Comparison of ENCODE assay signal across 18 cellular contexts in the genomic region with DNA sequence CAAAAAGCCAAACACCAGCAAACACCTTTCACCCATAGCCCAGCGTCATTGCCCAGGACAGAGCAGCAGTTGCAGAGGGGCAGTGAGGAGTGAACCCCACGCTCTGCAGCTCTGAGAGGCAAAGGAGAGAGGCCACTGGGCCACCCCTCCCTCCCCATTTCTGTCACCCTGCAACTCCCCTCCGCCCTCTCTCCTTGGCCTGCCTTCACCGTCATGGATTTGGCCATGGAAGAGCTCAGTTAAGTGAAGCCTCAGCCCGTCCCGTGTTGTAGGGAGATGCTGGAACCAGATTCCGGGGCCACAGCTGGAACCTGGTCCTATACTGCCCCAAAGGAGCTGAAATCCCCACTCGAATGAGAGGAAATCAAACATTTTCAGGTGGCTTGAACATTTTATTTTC. TPM values are rescaled to one million over a fixed set of nuclear protein-coding genes. Genes with fewer than 3 reads are reported as not detected.
"Had no signal": no experiment of that assay in that cellular context is flagged by ENCODE, and none has a peak within 500 bp of the region (broad histone marks: within the 10 kb centered on the region; RNA-seq: fewer than 3 reads in every experiment).

No MANE protein-coding gene starts in this region.

- DNase-seq: activated CD4-positive, alpha-beta memory T cell treated with anti-CD3 and anti-CD28 coated beads for 36 hours; activated CD4-positive, alpha-beta T cell treated with anti-CD3 and anti-CD28 coated beads for 48 hours; activated naive CD4-positive, alpha-beta T cell treated with anti-CD3 and anti-CD28 coated beads, Interleukin-2, amount 50 U/mL, for 16 hours; activated naive CD8-positive, alpha-beta T cell treated with anti-CD3 and anti-CD28 coated beads, Interleukin-2, amount 50 U/mL, for 24 hours; activated T-cell treated with anti-CD3 and anti-CD28 coated beads, Interleukin-2, amount 50 U/mL, for 48 hours; body of pancreas; central memory CD4-positive, alpha-beta T cell; mammary epithelial cell; nephron progenitor cell; pancreas; stimulated activated CD4-positive, alpha-beta T cell treated with anti-CD3 and anti-CD28 coated beads, Interleukin-2, amount 100 ng/mL, for 48 hours; stimulated activated naive CD4-positive, alpha-beta T cell treated with Interleukin-2 at 50 U/mL for 16 hours; thyroid gland had no signal

- H3K36me3 ChIP-seq: pancreas had no signal

- H3K27ac ChIP-seq: body of pancreas, esophagus muscularis mucosa, pancreas had no signal

- H3K4me3 ChIP-seq: body of pancreas, esophagus muscularis mucosa, pancreas, smooth muscle cell, thyroid gland had no signal

- H3K27me3 ChIP-seq: body of pancreas, esophagus muscularis mucosa, pancreas, thyroid gland had no signal

- H3K4me1 ChIP-seq: body of pancreas, pancreas had no signal

- ATAC-seq: body of pancreas, SK-N-SH treated with all-trans-retinoic acid at 6 μM for 48 hours had no signal

- H3K9me3 ChIP-seq: body of pancreas, esophagus muscularis mucosa, pancreas, thyroid gland had no signal

RNA-seq across cellular contexts. Expression of gene MRAS, which starts 21.9 kb away (rescaled TPM):
- total RNA-seq: T-helper 2 cell treated with Interferon-gamma antibody and Interleukin-4, amounts not matched to agents 100 ng/mL and 5 ng/mL, for 36 hours had no signal

RNA-seq across cellular contexts. Expression of gene NME9, which starts 40.7 kb away (rescaled TPM):
- total RNA-seq: pulmonary artery endothelial cell; smooth muscle cell; T-helper 2 cell treated with Interferon-gamma antibody and Interleukin-4, amounts not matched to agents 100 ng/mL and 5 ng/mL, for 36 hours had no signal
